Comparison of ENCODE assay signal across 22 cellular contexts in the genomic region with DNA sequence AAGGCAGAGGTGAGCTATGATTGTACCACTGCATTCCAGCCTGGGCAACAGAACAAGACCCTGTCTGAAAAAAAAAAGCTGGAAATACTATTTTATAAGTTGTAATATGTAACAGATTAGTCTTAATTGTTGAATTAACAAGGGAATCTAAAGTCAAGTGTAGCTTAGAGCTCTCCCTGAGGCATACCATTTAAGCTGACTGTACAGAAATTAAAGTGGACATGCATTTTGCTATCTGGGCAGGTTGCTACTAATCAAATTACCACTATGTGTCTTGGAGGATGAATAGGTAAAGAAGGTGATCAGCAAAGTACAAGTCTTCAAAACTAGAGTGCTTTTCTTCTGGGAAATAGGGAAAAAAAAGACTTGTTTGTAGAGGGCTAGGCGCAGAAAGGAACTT.
"Had no signal": no experiment of that assay in that cellular context is flagged by ENCODE, and none has a peak within 500 bp of the region (broad histone marks: within the 10 kb centered on the region; RNA-seq: fewer than 3 reads in every experiment).

No MANE protein-coding gene starts in this region.

- H3K4me1 Mint-ChIP-seq: activated naive CD4-positive, alpha-beta T cell treated with anti-CD3 and anti-CD28 coated beads, Interleukin-2, amount 50 U/mL, for 24 hours; central memory CD8-positive, alpha-beta T cell had no signal

- DNase-seq: activated CD4-positive, alpha-beta T cell treated with anti-CD3 and anti-CD28 coated beads for 48 hours; activated CD4-positive, alpha-beta T cell treated with anti-CD3 and anti-CD28 coated beads, Interleukin-2, amount 50 U/mL, for 4 hours; activated CD4-positive, CD25-positive, alpha-beta regulatory T cell treated with anti-CD3 and anti-CD28 coated beads, Interleukin-2, amount 50 U/mL, for 72 hours; activated CD8-positive, alpha-beta memory T cell treated with anti-CD3 and anti-CD28 coated beads, Interleukin-2, amount 50 U/mL, for 48 hours; activated CD8-positive, alpha-beta T cell treated with anti-CD3 and anti-CD28 coated beads, Interleukin-2, amount 10 ng/mL, durations not matched to agents 7 days and 5 days; activated naive CD4-positive, alpha-beta T cell; activated T-cell treated with anti-CD3 and anti-CD28 coated beads, Interleukin-2, amount 50 U/mL, for 1 hour; aorta; MM.1S; NCI-H1105; NCI-H1436; NCI-H187; NCI-H2081 treated with DMSO at 0.1 percent for 48 hours; NCI-H446; NCI-H524; PC-9; SIG-M5; T-helper 17 cell; T-helper 9 cell had no signal

- H3K4me3 Mint-ChIP-seq: activated CD8-positive, alpha-beta T cell treated with anti-CD3 and anti-CD28 coated beads, Interleukin-2, amount 10 ng/mL, durations not matched to agents 7 days and 5 days; activated naive CD4-positive, alpha-beta T cell treated with anti-CD3 and anti-CD28 coated beads, Interleukin-2, amount 50 U/mL, for 24 hours; central memory CD8-positive, alpha-beta T cell; T-helper 17 cell; WTC11 had no signal

- H3K27ac Mint-ChIP-seq: activated CD8-positive, alpha-beta T cell treated with anti-CD3 and anti-CD28 coated beads, Interleukin-2, amount 10 ng/mL, durations not matched to agents 7 days and 5 days; activated naive CD4-positive, alpha-beta T cell treated with anti-CD3 and anti-CD28 coated beads, Interleukin-2, amount 50 U/mL, for 24 hours; T-helper 17 cell; WTC11 had no signal

- H3K9me3 Mint-ChIP-seq: activated naive CD4-positive, alpha-beta T cell treated with anti-CD3 and anti-CD28 coated beads, Interleukin-2, amount 50 U/mL, for 24 hours; central memory CD8-positive, alpha-beta T cell had no signal

- H3K4me3 ChIP-seq: PC-9 had no signal

- ATAC-seq: activated CD8-positive, alpha-beta T cell treated with anti-CD3 and anti-CD28 coated beads, Interleukin-2, amount 10 ng/mL, durations not matched to agents 7 days and 5 days; T-helper 17 cell; WTC11 had no signal

- H3K27ac ChIP-seq: PC-9 had no signal

- H3K36me3 Mint-ChIP-seq: activated naive CD4-positive, alpha-beta T cell treated with anti-CD3 and anti-CD28 coated beads, Interleukin-2, amount 50 U/mL, for 24 hours; WTC11 had no signal
